In the genomic region with DNA sequence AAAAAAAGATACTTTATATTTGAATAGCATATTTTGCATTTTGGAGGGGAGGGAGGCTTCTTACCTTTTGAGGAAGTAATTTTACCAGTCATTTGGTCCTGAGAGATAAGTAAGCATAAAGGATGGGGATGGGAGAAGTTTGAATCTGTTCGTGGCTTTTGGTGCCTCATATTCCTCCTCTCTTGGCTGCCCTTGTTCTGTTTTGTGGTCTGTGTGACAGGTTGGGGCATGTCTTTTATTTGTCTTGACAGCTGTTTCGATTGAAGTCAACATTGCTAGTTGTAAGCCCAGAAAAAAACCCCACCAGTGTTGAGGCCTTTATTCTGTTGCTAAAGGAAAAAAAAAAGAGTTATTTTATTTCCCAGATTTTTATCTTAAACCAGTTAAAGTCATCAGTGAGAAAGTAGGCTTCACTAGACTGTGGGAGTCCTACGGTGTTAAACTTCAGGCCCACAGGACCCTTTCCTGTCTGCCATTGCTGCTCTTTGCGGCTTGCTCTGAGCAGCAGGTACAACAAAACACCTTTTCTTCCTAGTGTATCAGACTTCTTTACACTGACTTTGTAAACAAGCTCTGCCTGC, we compare ENCODE assay signal across 9 cellular contexts. TPM values are rescaled to one million over a fixed set of nuclear protein-coding genes. Genes with fewer than 3 reads are reported as not detected.
DNase-seq lines count a peak whose midpoint lies in the region; ATAC-seq and FAIRE-seq lines count a peak whose summit lies in the region.
"Had no signal": no experiment of that assay in that cellular context is flagged by ENCODE, and none has a peak within 500 bp of the region (broad histone marks: within the 10 kb centered on the region; RNA-seq: fewer than 3 reads in every experiment).

No MANE protein-coding gene starts in this region.

- FAIRE-seq in HTR-8/SVneo (lab: Jason Lieb, UNC): no peak
- FAIRE-seq: colon had no signal

- ATAC-seq in GM21447 (IDR thresholded peaks at IDR 0.05; ENCODE audit: unreplicated experiment): peak; percentile 57

- peaks cover 69% of the 10 kb centered on the region for H3K4me1 Mint-ChIP-seq in activated CD4-positive, alpha-beta memory T cell treated with anti-CD3 and anti-CD28 coated beads, Interleukin-2, amount 10 ng/mL, durations not matched to agents 7 days and 5 days

- DNase-seq in GF-D8 (lab: John Stamatoyannopoulos, UW) (peak; percentile 22), NCI-H1417 treated with DMSO at 0.1 percent for 48 hours (lab: John Stamatoyannopoulos, UW) (peak; percentile 27), myocyte (ENCODE audit: low read depth) (peak; percentile 87), HTR-8/SVneo (ENCODE audit: insufficient read length, low spot score) (no peak), NCI-H1092 treated with DMSO at 0.1 percent for 48 hours (lab: John Stamatoyannopoulos, UW) (no peak), cortex of kidney (lab: John Stamatoyannopoulos, UW) (no peak)
- peak; percentile 45 for DNase-seq in activated CD4-positive, alpha-beta memory T cell treated with anti-CD3 and anti-CD28 coated beads, Interleukin-2, amount 10 ng/mL, durations not matched to agents 7 days and 5 days

- peak overlapping the region; percentile 38 for H3K4me3 Mint-ChIP-seq in activated CD4-positive, alpha-beta memory T cell treated with anti-CD3 and anti-CD28 coated beads, Interleukin-2, amount 10 ng/mL, durations not matched to agents 7 days and 5 days

- peaks cover 56% of the 10 kb centered on the region for H3K36me3 Mint-ChIP-seq in activated CD4-positive, alpha-beta memory T cell treated with anti-CD3 and anti-CD28 coated beads, Interleukin-2, amount 10 ng/mL, durations not matched to agents 7 days and 5 days (ENCODE audit: low read depth)

- CTCF ChIA-PET in activated CD4-positive, alpha-beta memory T cell treated with anti-CD3 and anti-CD28 coated beads, Interleukin-2, amount 10 ng/mL, durations not matched to agents 7 days and 5 days (lab: Charles Lee): interaction anchor here (0.5 to 9.5 kb wide), 6 partner anchors 9 to 53 kb away, joined by 3 to 96 read pairs (median 3); a partner anchor contains a TSS

- H3K9me3 Mint-ChIP-seq in activated CD4-positive, alpha-beta memory T cell treated with anti-CD3 and anti-CD28 coated beads, Interleukin-2, amount 10 ng/mL, durations not matched to agents 7 days and 5 days: no peaks in the 10 kb centered on the region

- peak overlapping the region; percentile 91 for H3K27ac Mint-ChIP-seq in activated CD4-positive, alpha-beta memory T cell treated with anti-CD3 and anti-CD28 coated beads, Interleukin-2, amount 10 ng/mL, durations not matched to agents 7 days and 5 days

- POLR2A ChIA-PET in activated CD4-positive, alpha-beta memory T cell treated with anti-CD3 and anti-CD28 coated beads, Interleukin-2, amount 10 ng/mL, durations not matched to agents 7 days and 5 days (lab: Charles Lee): interaction anchor here (1.0 to 3.0 kb wide), 6 partner anchors 8 to 35 kb away, joined by 4 to 25 read pairs (median 10); a partner anchor contains a TSS

- H3K27me3 Mint-ChIP-seq in activated CD4-positive, alpha-beta memory T cell treated with anti-CD3 and anti-CD28 coated beads, Interleukin-2, amount 10 ng/mL, durations not matched to agents 7 days and 5 days: no peaks in the 10 kb centered on the region

RNA-seq across cellular contexts. Expression of a gene that starts 11.4 kb away (rescaled TPM):
- 10 to 100 TPM; 66.7 to 68.9 TPM for total RNA-seq in activated CD4-positive, alpha-beta memory T cell treated with anti-CD3 and anti-CD28 coated beads, Interleukin-2, amount 10 ng/mL, durations not matched to agents 7 days and 5 days
- total RNA-seq in myocyte: 28.0 and 36.4 TPM in 2 replicates
- 24.6 TPM for polyA plus RNA-seq in myocyte (2012)

RNA-seq across cellular contexts. Expression of a gene that starts 30.5 kb away (rescaled TPM):
- total RNA-seq in activated CD4-positive, alpha-beta memory T cell treated with anti-CD3 and anti-CD28 coated beads, Interleukin-2, amount 10 ng/mL, durations not matched to agents 7 days and 5 days: 1 to 10 TPM; 7.4 to 7.5 TPM
- 127 and 180 TPM in 2 replicates for total RNA-seq in myocyte
- 72.6 TPM for polyA plus RNA-seq in myocyte (2012)

RNA-seq across cellular contexts. Expression of a gene that starts 35.0 kb away (rescaled TPM):
- 10 to 100 TPM; 30.4 to 31.2 TPM for total RNA-seq in activated CD4-positive, alpha-beta memory T cell treated with anti-CD3 and anti-CD28 coated beads, Interleukin-2, amount 10 ng/mL, durations not matched to agents 7 days and 5 days
- total RNA-seq in myocyte: 19.3 and 21.3 TPM in 2 replicates
- 12.5 TPM for polyA plus RNA-seq in myocyte (2012)

RNA-seq across cellular contexts. Expression of a gene that starts 35.1 kb away (rescaled TPM):
- total RNA-seq in activated CD4-positive, alpha-beta memory T cell treated with anti-CD3 and anti-CD28 coated beads, Interleukin-2, amount 10 ng/mL, durations not matched to agents 7 days and 5 days: 10 to 100 TPM; 50.4 to 52.2 TPM
- 48.9 and 59.6 TPM in 2 replicates for total RNA-seq in myocyte
- polyA plus RNA-seq in myocyte (2012): 44.8 TPM

RNA-seq across cellular contexts. Expression of a gene that starts 39.8 kb away (rescaled TPM):
- not detected for total RNA-seq in activated CD4-positive, alpha-beta memory T cell treated with anti-CD3 and anti-CD28 coated beads, Interleukin-2, amount 10 ng/mL, durations not matched to agents 7 days and 5 days
- 0.11 TPM in 1 of 2 replicates, not detected in the other for total RNA-seq in myocyte
- 0.35 TPM for polyA plus RNA-seq in myocyte (2012)

Comparison
In these comparisons a context has a peak if more than half of its experiments do, and no peak if none do; other contexts are left out.
1. DNase-seq: peak in GF-D8 (single experiment), NCI-H1417 treated with DMSO at 0.1 percent for 48 hours (single experiment), activated CD4-positive, alpha-beta memory T cell treated with anti-CD3 and anti-CD28 coated beads, Interleukin-2, amount 10 ng/mL, durations not matched to agents 7 days and 5 days (single experiment) and myocyte (single experiment); none in HTR-8/SVneo (single experiment), NCI-H1092 treated with DMSO at 0.1 percent for 48 hours (single experiment) and cortex of kidney (single experiment).
2. RNA of a gene that starts 30.5 kb away (total RNA-seq): 127 to 180 TPM in myocyte; 7.4 to 7.5 TPM in activated CD4-positive, alpha-beta memory T cell treated with anti-CD3 and anti-CD28 coated beads, Interleukin-2, amount 10 ng/mL, durations not matched to agents 7 days and 5 days; every median in the first group is over 10 times any median in the second.